Comparison of ENCODE assay signal across 12 cellular contexts in genomic region chr20:39825950-39826349, GRCh38.
DNase-seq lines count a peak whose midpoint lies in the region; ATAC-seq, FAIRE-seq and TF ChIP-seq lines count a peak whose summit lies in the region.
"Had no signal": no experiment of that assay in that cellular context is flagged by ENCODE, and none has a peak within 500 bp of the region (broad histone marks: within the 10 kb centered on the region; RNA-seq: fewer than 3 reads in every experiment).

No MANE protein-coding gene starts in this region.

- TF ChIP-seq CTCF in GM12864 (IDR thresholded peaks at IDR 0.05; ENCODE audit: low read depth, low read length, missing control alignments): no peak
- no peak for TF ChIP-seq CTCF in bronchial epithelial cell (IDR thresholded peaks at IDR 0.05; ENCODE audit: insufficient read depth, low read length, severe bottlenecking)
- no peak for TF ChIP-seq CTCF in adrenal gland (IDR thresholded peaks at IDR 0.05)
- TF ChIP-seq CTCF in heart left ventricle (IDR thresholded peaks at IDR 0.05): no peak

- H3K4me3 ChIP-seq in GM12864 (ENCODE audit: low read depth, low read length): no peak overlapping the region
- H3K4me3 ChIP-seq in bronchial epithelial cell (ENCODE audit: low read depth, low read length): no peak overlapping the region
- H3K4me3 ChIP-seq in adrenal gland: no peak overlapping the region
- no peak overlapping the region for H3K4me3 ChIP-seq in heart left ventricle

- H3K4me1 ChIP-seq in adrenal gland (replicated peaks in 1 of 2) (peaks cover 5 to 10% of the 10 kb centered on the region in 2 donors), heart left ventricle (peaks cover 0 to 16% (median 0%) of the 10 kb centered on the region in 12 donors)

- TF ChIP-seq POLR2A in adrenal gland (IDR thresholded peaks at IDR 0.05) (no peak), heart left ventricle (IDR thresholded peaks at IDR 0.05) (no peak)

- WGBS in adrenal gland, 4 donors: 69 to 78% (median 75%) methylated on average over 3 of the region's 3 CpGs
- 65 to 72% (median 68%) methylated on average over 3 of the region's 3 CpGs for WGBS in heart left ventricle, 4 donors

- H3K9me3 Mint-ChIP-seq in activated T-cell treated with anti-CD3 and anti-CD28 coated beads, Interleukin-2, amount 50 U/mL, for 24 hours: no peaks in the 10 kb centered on the region

- ATAC-seq in GM19467 (IDR thresholded peaks at IDR 0.05; ENCODE audit: unreplicated experiment) (peak; percentile 46), HG03139 (IDR thresholded peaks at IDR 0.05; ENCODE audit: unreplicated experiment) (peak; percentile 62), heart left ventricle (no peak)
- ATAC-seq: HCT116 had no signal

- H3K4me1 Mint-ChIP-seq in activated T-cell treated with anti-CD3 and anti-CD28 coated beads, Interleukin-2, amount 50 U/mL, for 24 hours (ENCODE audit: low read depth): peaks cover 4% of the 10 kb centered on the region

- no peak overlapping the region for H3K27ac ChIP-seq in adrenal gland
- H3K27ac ChIP-seq in heart left ventricle: no peak overlapping the region

- H3K27me3 ChIP-seq in bronchial epithelial cell (ENCODE audit: control insufficient read depth, insufficient read depth, low read length) (no peaks in the 10 kb centered on the region), adrenal gland (no peaks in the 10 kb centered on the region), heart left ventricle (peaks cover 0 to 4% (median 0%) of the 10 kb centered on the region in 9 donors)

- H3K4me3 Mint-ChIP-seq in activated T-cell treated with anti-CD3 and anti-CD28 coated beads, Interleukin-2, amount 50 U/mL, for 24 hours: no peak overlapping the region
- H3K4me3 Mint-ChIP-seq: activated naive CD8-positive, alpha-beta T cell had no signal

- DNase-seq in GM12864 (ENCODE audit: low read depth) (peak; percentile 43), bronchial epithelial cell (ENCODE audit: low read depth) (peak; percentile 72), adrenal gland (no peak), HuH-7 (ENCODE audit: low spot score) (no peak), heart left ventricle (no peak)
- DNase-seq in activated T-cell treated with anti-CD3 and anti-CD28 coated beads, Interleukin-2, amount 50 U/mL, for 24 hours: no peak
- DNase-seq: NCI-H446; stimulated activated CD4-positive, alpha-beta T cell treated with anti-CD3 and anti-CD28 coated beads, Interleukin-2, amount 100 ng/mL, for 48 hours had no signal

- H3K27me3 Mint-ChIP-seq in activated T-cell treated with anti-CD3 and anti-CD28 coated beads, Interleukin-2, amount 50 U/mL, for 24 hours: no peaks in the 10 kb centered on the region

- H3K36me3 ChIP-seq in bronchial epithelial cell (ENCODE audit: control insufficient read depth, insufficient read depth, low read length) (no peaks in the 10 kb centered on the region), adrenal gland (replicated peaks in 1 of 2) (no peaks in the 10 kb centered on the region), heart left ventricle (no peaks in the 10 kb centered on the region)

- no peaks in the 10 kb centered on the region for H3K36me3 Mint-ChIP-seq in activated T-cell treated with anti-CD3 and anti-CD28 coated beads, Interleukin-2, amount 50 U/mL, for 24 hours (ENCODE audit: low read depth)
- H3K36me3 Mint-ChIP-seq: activated naive CD8-positive, alpha-beta T cell had no signal

- no peak overlapping the region for H3K27ac Mint-ChIP-seq in activated T-cell treated with anti-CD3 and anti-CD28 coated beads, Interleukin-2, amount 50 U/mL, for 24 hours
- H3K27ac Mint-ChIP-seq: activated naive CD8-positive, alpha-beta T cell had no signal

- H3K9me3 ChIP-seq in adrenal gland (replicated peaks in 1 of 3) (no peaks in the 10 kb centered on the region), heart left ventricle (no peaks in the 10 kb centered on the region)

- intact Hi-C loops in adrenal gland (cut with DNase I) (no loop called here), heart left ventricle (cut with DNase I) (no loop called here)

- FAIRE-seq in bronchial epithelial cell (lab: Jason Lieb, UNC): no peak

Comparison
In these comparisons a context has a peak if more than half of its experiments do, and no peak if none do; other contexts are left out.
1. DNase-seq: peak in GM12864 (single experiment) and bronchial epithelial cell (single experiment); none in adrenal gland (0 of 7), HuH-7 (single experiment), activated T-cell treated with anti-CD3 and anti-CD28 coated beads, Interleukin-2, amount 50 U/mL, for 24 hours (single experiment) and heart left ventricle (0 of 5).
2. ATAC-seq: peak in GM19467 (single experiment) and HG03139 (single experiment); none in heart left ventricle (0 of 4).